Comparison of ENCODE assay signal across 1 cellular context in genomic region chr20:32132911-32133549, GRCh38.
TF ChIP-seq lines count a peak whose summit lies in the region.

No MANE protein-coding gene starts in this region.

TF ChIP-seq in WTC11, 78 proteins besides CTCF, POLR2A, EP300 and RAD21 (continued from another document):
- TF ChIP-seq, protein P1, sequence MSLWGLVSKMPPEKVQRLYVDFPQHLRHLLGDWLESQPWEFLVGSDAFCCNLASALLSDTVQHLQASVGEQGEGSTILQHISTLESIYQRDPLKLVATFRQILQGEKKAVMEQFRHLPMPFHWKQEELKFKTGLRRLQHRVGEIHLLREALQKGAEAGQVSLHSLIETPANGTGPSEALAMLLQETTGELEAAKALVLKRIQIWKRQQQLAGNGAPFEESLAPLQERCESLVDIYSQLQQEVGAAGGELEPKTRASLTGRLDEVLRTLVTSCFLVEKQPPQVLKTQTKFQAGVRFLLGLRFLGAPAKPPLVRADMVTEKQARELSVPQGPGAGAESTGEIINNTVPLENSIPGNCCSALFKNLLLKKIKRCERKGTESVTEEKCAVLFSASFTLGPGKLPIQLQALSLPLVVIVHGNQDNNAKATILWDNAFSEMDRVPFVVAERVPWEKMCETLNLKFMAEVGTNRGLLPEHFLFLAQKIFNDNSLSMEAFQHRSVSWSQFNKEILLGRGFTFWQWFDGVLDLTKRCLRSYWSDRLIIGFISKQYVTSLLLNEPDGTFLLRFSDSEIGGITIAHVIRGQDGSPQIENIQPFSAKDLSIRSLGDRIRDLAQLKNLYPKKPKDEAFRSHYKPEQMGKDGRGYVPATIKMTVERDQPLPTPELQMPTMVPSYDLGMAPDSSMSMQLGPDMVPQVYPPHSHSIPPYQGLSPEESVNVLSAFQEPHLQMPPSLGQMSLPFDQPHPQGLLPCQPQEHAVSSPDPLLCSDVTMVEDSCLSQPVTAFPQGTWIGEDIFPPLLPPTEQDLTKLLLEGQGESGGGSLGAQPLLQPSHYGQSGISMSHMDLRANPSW (CRISPR knock-in tag; conservative IDR thresholded peaks at IDR 0.05; ENCODE audit: low read depth) = no peak
